3 cellular contexts compared by ENCODE assay signal in genomic region chr2:20607446-20607845, GRCh38.
A peak's percentile ranks its signal among the peaks of the same experiment; 100 is the strongest.
TF ChIP-seq lines count a peak whose summit lies in the region.

No MANE protein-coding gene starts in this region.

TF ChIP-seq in A549, 52 proteins besides CTCF, POLR2A, EP300 and RAD21:
- TF ChIP-seq HMGXB4 (CRISPR knock-in tag; IDR thresholded peaks at IDR 0.05; ENCODE audit: borderline replicate concordance) (no peak), CBX8 (IDR thresholded peaks at IDR 0.05) (no peak), HDAC2 (IDR thresholded peaks at IDR 0.05) (peak; percentile 67; the same call in 1 of the 2 replicates), BCL3 (IDR thresholded peaks at IDR 0.05) (no peak), EHMT2 (IDR thresholded peaks at IDR 0.05; ENCODE audit: low read depth) (no peak), MAFK (IDR thresholded peaks at IDR 0.05; ENCODE audit: partially characterized antibody) (no peak), MYC (IDR thresholded peaks at IDR 0.05; ENCODE audit: borderline replicate concordance, low read length) (no peak), NR3C1 (IDR thresholded peaks at IDR 0.05) (no peak), KDM1A (IDR thresholded peaks at IDR 0.05; ENCODE audit: low read depth) (peak; percentile 96), ZFP36 (IDR thresholded peaks at IDR 0.05; ENCODE audit: borderline replicate concordance, partially characterized antibody) (no peak), HOXB5 (CRISPR knock-in tag; IDR thresholded peaks at IDR 0.05) (no peak)

TF ChIP-seq in HCT116, 20 proteins besides CTCF, POLR2A, EP300 and RAD21:
- TF ChIP-seq CBX3 (IDR thresholded peaks at IDR 0.05; ENCODE audit: low read depth) = peak; percentile 75; the same call in 1 of the 2 replicates
- peak; percentile 12; the same call in 1 of the 2 replicates for TF ChIP-seq MAX (IDR thresholded peaks at IDR 0.05)
- no peak for TF ChIP-seq EGR1 (IDR thresholded peaks at IDR 0.05; ENCODE audit: low read depth)

TF ChIP-seq in K562, 482 proteins besides CTCF, POLR2A, EP300 and RAD21:
- TF ChIP-seq ZNF830 (CRISPR knock-in tag; IDR thresholded peaks at IDR 0.05) = no peak
- 0 out of 3 replicates have a peak, but pooled peaks of 1 of the 2 experiments have one; percentile 24 for TF ChIP-seq CBX3 (IDR thresholded peaks at IDR 0.05; ENCODE audit: borderline replicate concordance in 1 of 2, low read length in 2 of 2)
- TF ChIP-seq KDM1A (IDR thresholded peaks at IDR 0.05) = 0 out of 4 replicates have a peak, but pooled peaks of 1 of the 2 experiments have one; percentile 15
- TF ChIP-seq RBM25 (IDR thresholded peaks at IDR 0.05; ENCODE audit: low read depth, low read length, severe bottlenecking) = peak; percentile 93
- TF ChIP-seq CSDE1 (IDR thresholded peaks at IDR 0.05) = no peak
- TF ChIP-seq TRIM28 (IDR thresholded peaks at IDR 0.05) = 0 out of 2 replicates have a peak, but pooled peaks have one; percentile 40
